In the genomic region with DNA sequence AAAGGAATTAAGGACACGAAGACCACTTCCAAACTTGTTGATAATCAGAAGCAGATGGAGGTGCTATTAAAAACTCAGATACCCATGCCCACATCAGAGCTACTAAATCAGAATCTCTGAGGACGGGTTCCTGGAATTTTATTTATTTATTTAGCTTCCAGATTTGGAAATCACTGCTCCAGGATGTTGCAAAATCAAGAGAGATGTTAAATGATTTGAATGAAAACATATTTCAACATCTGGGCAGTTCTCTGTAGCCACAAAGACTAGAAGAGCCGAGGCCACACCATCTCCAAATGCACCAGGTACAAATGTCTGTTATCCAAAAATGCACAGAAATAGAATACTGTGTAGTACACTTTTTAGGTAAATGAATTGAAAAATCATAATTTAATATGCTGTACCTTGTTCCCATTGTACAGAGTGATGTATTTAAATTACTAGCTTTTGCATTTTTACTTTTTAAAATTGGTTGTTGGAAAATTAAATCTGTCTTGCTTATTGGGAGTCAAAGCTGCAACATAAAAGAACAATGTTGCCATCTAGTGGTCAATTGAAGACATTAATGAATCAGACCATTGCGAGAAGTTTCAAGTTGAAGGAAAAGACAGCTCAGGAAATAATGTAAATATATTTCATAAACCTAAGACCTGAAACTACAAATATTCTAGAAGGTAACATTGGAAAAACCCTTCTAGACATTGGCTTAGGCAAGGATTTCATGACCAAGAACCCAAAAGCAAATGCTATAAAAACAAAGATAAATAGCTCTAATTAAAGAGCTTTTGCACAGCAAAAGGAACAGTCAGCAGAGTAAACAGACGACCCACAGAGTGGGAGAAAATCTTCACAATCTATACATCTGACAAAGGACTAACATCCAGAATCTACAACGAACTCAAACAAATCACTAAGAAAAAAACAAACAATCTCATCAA, we compare ENCODE assay signal across 9 cellular contexts.
A peak's percentile ranks its signal among the peaks of the same experiment; 100 is the strongest.
DNase-seq lines count a peak whose midpoint lies in the region; ATAC-seq and TF ChIP-seq lines count a peak whose summit lies in the region.
"Had no signal": no experiment of that assay in that cellular context is flagged by ENCODE, and none has a peak within 500 bp of the region (broad histone marks: within the 10 kb centered on the region; RNA-seq: fewer than 3 reads in every experiment).

No MANE protein-coding gene starts in this region.

- no peak overlapping the region for H2AFZ ChIP-seq in parathyroid adenoma

- H3K4me3 ChIP-seq in RWPE2 (ENCODE audit: severe bottlenecking) (no peak overlapping the region), parathyroid adenoma (ENCODE audit: low read depth, low read length) (no peak overlapping the region)

- H3K4me1 ChIP-seq in RWPE2 (ENCODE audit: insufficient read depth, poor library complexity, severe bottlenecking) (no peaks in the 10 kb centered on the region), parathyroid adenoma (no peaks in the 10 kb centered on the region)

- ATAC-seq in HG03354 (IDR thresholded peaks at IDR 0.05; ENCODE audit: poor library complexity, severe bottlenecking, unreplicated experiment), result peak; percentile 79
- ATAC-seq in RWPE2 (ENCODE audit: low read depth), result peak; percentile 49; the same call in 1 of the 3 replicates
- ATAC-seq in stimulated activated naive CD8-positive, alpha-beta T cell treated with anti-CD3 and anti-CD28 coated beads, Interleukin-15, amount 100 ng/mL, for 72 hours, result no peak

- peak; percentile 78 for TF ChIP-seq CTCF in 22Rv1 (IDR thresholded peaks at IDR 0.05)
- peak; percentile 60 for TF ChIP-seq CTCF in GM10248 (IDR thresholded peaks at IDR 0.05; ENCODE audit: control extremely low read depth, extremely low read depth, low read depth, missing control alignments)
- TF ChIP-seq CTCF in RWPE2 (IDR thresholded peaks at IDR 0.05; ENCODE audit: poor library complexity, severe bottlenecking), result peak; percentile 84
- peak; percentile 58 for TF ChIP-seq CTCF in parathyroid adenoma (IDR thresholded peaks at IDR 0.05)

- POLR2A ChIA-PET in GM10248 (lab: Yijun Ruan, JAX), result no interaction called here

- H3K27me3 Mint-ChIP-seq in stimulated activated naive CD8-positive, alpha-beta T cell treated with anti-CD3 and anti-CD28 coated beads, Interleukin-15, amount 100 ng/mL, for 72 hours, result peaks cover 8% of the 10 kb centered on the region

- no peaks in the 10 kb centered on the region for H3K27me3 ChIP-seq in RWPE2 (ENCODE audit: insufficient read depth, poor library complexity, severe bottlenecking)
- no peaks in the 10 kb centered on the region for H3K27me3 ChIP-seq in parathyroid adenoma (ENCODE audit: control insufficient read depth, insufficient read depth, low read length)

- H3K4me1 Mint-ChIP-seq in stimulated activated naive CD8-positive, alpha-beta T cell treated with anti-CD3 and anti-CD28 coated beads, Interleukin-15, amount 100 ng/mL, for 72 hours, result no peaks in the 10 kb centered on the region

- no peak overlapping the region for H3K9ac ChIP-seq in parathyroid adenoma

- H3K36me3 ChIP-seq in RWPE2 (ENCODE audit: low read depth), result no peaks in the 10 kb centered on the region
- H3K36me3 ChIP-seq in parathyroid adenoma (ENCODE audit: control insufficient read depth, insufficient read depth, low read length), result no peaks in the 10 kb centered on the region

- H3K79me2 ChIP-seq in parathyroid adenoma, result no peaks in the 10 kb centered on the region

- H3K4me3 Mint-ChIP-seq in stimulated activated naive CD8-positive, alpha-beta T cell treated with anti-CD3 and anti-CD28 coated beads, Interleukin-15, amount 100 ng/mL, for 72 hours, result no peak overlapping the region
- H3K4me3 Mint-ChIP-seq: stimulated activated naive CD8-positive, alpha-beta T cell treated with anti-CD3 and anti-CD28 coated beads, Interleukin-15, Interleukin-2, amounts not matched to agents 100 ng/mL and 50 ng/mL, for 24 hours had no signal

- no peaks in the 10 kb centered on the region for H3K9me3 Mint-ChIP-seq in stimulated activated naive CD8-positive, alpha-beta T cell treated with anti-CD3 and anti-CD28 coated beads, Interleukin-15, amount 100 ng/mL, for 72 hours
- H3K9me3 Mint-ChIP-seq: stimulated activated naive CD8-positive, alpha-beta T cell treated with anti-CD3 and anti-CD28 coated beads, Interleukin-15, Interleukin-2, amounts not matched to agents 100 ng/mL and 50 ng/mL, for 24 hours had no signal

- CTCF ChIA-PET in GM10248 (lab: Yijun Ruan, JAX), result interaction anchor here (0.7 to 2.4 kb wide), 47 partner anchors 9 to 1001 kb away, joined by 3 to 83 read pairs (median 4); no protein-coding TSS in a partner anchor

- H3K9me3 ChIP-seq in RWPE2 (ENCODE audit: severe bottlenecking) (no peaks in the 10 kb centered on the region), parathyroid adenoma (ENCODE audit: control insufficient read depth, low read length) (no peaks in the 10 kb centered on the region)

- H3K27ac Mint-ChIP-seq in stimulated activated naive CD8-positive, alpha-beta T cell treated with anti-CD3 and anti-CD28 coated beads, Interleukin-15, amount 100 ng/mL, for 72 hours, result no peak overlapping the region
- H3K27ac Mint-ChIP-seq: stimulated activated naive CD8-positive, alpha-beta T cell treated with anti-CD3 and anti-CD28 coated beads, Interleukin-15, Interleukin-2, amounts not matched to agents 100 ng/mL and 50 ng/mL, for 24 hours had no signal

- peak; percentile 39 for DNase-seq in GM10248 (ENCODE audit: extremely low spot score)
- DNase-seq in RWPE2 (ENCODE audit: low spot score), result no peak
- DNase-seq in fibroblast of peridontal ligament (ENCODE audit: extremely low read depth), result peak; percentile 91
- DNase-seq in activated CD4-positive, CD25-positive, alpha-beta regulatory T cell treated with anti-CD3 and anti-CD28 coated beads, Interleukin-2, amount 50 U/mL, for 72 hours, result no peak
- no peak for DNase-seq in stimulated activated naive CD8-positive, alpha-beta T cell treated with anti-CD3 and anti-CD28 coated beads, Interleukin-15, amount 100 ng/mL, for 72 hours

- no peak overlapping the region for H3K27ac ChIP-seq in 22Rv1
- H3K27ac ChIP-seq in RWPE2 (ENCODE audit: poor library complexity, severe bottlenecking), result no peak overlapping the region
- H3K27ac ChIP-seq in parathyroid adenoma, result no peak overlapping the region

- no peak overlapping the region for H3K4me2 ChIP-seq in parathyroid adenoma (ENCODE audit: low read length)

Comparison
In these comparisons a context has a peak if more than half of its experiments do, and no peak if none do; other contexts are left out.
1. DNase-seq: peak in GM10248 (single experiment) and fibroblast of peridontal ligament (single experiment); none in RWPE2 (single experiment), activated CD4-positive, CD25-positive, alpha-beta regulatory T cell treated with anti-CD3 and anti-CD28 coated beads, Interleukin-2, amount 50 U/mL, for 72 hours (single experiment) and stimulated activated naive CD8-positive, alpha-beta T cell treated with anti-CD3 and anti-CD28 coated beads, Interleukin-15, amount 100 ng/mL, for 72 hours (0 of 2).
2. Peak in every context shown above with its lines, with median percentiles within 50 percentile points of each other: CTCF ChIP-seq.